ENCODE assay signal across 1 cellular context in genomic region chr11:120928506-120929062, GRCh38.
TF ChIP-seq lines count a peak whose summit lies in the region.

No MANE protein-coding gene starts in this region.

TF ChIP-seq in K562, 482 proteins besides CTCF, POLR2A, EP300 and RAD21 (continued from another document):
- TF ChIP-seq, protein P1, sequence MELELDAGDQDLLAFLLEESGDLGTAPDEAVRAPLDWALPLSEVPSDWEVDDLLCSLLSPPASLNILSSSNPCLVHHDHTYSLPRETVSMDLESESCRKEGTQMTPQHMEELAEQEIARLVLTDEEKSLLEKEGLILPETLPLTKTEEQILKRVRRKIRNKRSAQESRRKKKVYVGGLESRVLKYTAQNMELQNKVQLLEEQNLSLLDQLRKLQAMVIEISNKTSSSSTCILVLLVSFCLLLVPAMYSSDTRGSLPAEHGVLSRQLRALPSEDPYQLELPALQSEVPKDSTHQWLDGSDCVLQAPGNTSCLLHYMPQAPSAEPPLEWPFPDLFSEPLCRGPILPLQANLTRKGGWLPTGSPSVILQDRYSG (tag; conservative IDR thresholded peaks at IDR 0.05; ENCODE audit: low read depth): no peak
- TF ChIP-seq EWSR1 (IDR thresholded peaks at IDR 0.05; ENCODE audit: borderline replicate concordance, low read depth, partially characterized antibody): no peak
- TF ChIP-seq, protein P2, sequence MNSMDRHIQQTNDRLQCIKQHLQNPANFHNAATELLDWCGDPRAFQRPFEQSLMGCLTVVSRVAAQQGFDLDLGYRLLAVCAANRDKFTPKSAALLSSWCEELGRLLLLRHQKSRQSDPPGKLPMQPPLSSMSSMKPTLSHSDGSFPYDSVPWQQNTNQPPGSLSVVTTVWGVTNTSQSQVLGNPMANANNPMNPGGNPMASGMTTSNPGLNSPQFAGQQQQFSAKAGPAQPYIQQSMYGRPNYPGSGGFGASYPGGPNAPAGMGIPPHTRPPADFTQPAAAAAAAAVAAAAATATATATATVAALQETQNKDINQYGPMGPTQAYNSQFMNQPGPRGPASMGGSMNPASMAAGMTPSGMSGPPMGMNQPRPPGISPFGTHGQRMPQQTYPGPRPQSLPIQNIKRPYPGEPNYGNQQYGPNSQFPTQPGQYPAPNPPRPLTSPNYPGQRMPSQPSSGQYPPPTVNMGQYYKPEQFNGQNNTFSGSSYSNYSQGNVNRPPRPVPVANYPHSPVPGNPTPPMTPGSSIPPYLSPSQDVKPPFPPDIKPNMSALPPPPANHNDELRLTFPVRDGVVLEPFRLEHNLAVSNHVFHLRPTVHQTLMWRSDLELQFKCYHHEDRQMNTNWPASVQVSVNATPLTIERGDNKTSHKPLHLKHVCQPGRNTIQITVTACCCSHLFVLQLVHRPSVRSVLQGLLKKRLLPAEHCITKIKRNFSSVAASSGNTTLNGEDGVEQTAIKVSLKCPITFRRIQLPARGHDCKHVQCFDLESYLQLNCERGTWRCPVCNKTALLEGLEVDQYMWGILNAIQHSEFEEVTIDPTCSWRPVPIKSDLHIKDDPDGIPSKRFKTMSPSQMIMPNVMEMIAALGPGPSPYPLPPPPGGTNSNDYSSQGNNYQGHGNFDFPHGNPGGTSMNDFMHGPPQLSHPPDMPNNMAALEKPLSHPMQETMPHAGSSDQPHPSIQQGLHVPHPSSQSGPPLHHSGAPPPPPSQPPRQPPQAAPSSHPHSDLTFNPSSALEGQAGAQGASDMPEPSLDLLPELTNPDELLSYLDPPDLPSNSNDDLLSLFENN (IDR thresholded peaks at IDR 0.05; ENCODE audit: low read depth in 2 of 2, low read length in 2 of 2): no peak
- no peak for TF ChIP-seq FOSL1 (tag; conservative IDR thresholded peaks at IDR 0.05)
- TF ChIP-seq, protein P3, sequence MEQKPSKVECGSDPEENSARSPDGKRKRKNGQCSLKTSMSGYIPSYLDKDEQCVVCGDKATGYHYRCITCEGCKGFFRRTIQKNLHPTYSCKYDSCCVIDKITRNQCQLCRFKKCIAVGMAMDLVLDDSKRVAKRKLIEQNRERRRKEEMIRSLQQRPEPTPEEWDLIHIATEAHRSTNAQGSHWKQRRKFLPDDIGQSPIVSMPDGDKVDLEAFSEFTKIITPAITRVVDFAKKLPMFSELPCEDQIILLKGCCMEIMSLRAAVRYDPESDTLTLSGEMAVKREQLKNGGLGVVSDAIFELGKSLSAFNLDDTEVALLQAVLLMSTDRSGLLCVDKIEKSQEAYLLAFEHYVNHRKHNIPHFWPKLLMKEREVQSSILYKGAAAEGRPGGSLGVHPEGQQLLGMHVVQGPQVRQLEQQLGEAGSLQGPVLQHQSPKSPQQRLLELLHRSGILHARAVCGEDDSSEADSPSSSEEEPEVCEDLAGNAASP (IDR thresholded peaks at IDR 0.05): no peak
- no peak for TF ChIP-seq MTA3 (IDR thresholded peaks at IDR 0.05; ENCODE audit: borderline replicate concordance)
- no peak for TF ChIP-seq AFF1 (IDR thresholded peaks at IDR 0.05; ENCODE audit: low read depth in 1 of 2, partially characterized antibody in 2 of 2)
- TF ChIP-seq PTBP1 (IDR thresholded peaks at IDR 0.05; ENCODE audit: low read depth, low read length): no peak
- TF ChIP-seq CREM (IDR thresholded peaks at IDR 0.05; ENCODE audit: low read depth): no peak
- TF ChIP-seq, protein P4, sequence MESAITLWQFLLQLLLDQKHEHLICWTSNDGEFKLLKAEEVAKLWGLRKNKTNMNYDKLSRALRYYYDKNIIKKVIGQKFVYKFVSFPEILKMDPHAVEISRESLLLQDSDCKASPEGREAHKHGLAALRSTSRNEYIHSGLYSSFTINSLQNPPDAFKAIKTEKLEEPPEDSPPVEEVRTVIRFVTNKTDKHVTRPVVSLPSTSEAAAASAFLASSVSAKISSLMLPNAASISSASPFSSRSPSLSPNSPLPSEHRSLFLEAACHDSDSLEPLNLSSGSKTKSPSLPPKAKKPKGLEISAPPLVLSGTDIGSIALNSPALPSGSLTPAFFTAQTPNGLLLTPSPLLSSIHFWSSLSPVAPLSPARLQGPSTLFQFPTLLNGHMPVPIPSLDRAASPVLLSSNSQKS (CRISPR knock-in tag; IDR thresholded peaks at IDR 0.05): no peak
- TF ChIP-seq, protein P5, sequence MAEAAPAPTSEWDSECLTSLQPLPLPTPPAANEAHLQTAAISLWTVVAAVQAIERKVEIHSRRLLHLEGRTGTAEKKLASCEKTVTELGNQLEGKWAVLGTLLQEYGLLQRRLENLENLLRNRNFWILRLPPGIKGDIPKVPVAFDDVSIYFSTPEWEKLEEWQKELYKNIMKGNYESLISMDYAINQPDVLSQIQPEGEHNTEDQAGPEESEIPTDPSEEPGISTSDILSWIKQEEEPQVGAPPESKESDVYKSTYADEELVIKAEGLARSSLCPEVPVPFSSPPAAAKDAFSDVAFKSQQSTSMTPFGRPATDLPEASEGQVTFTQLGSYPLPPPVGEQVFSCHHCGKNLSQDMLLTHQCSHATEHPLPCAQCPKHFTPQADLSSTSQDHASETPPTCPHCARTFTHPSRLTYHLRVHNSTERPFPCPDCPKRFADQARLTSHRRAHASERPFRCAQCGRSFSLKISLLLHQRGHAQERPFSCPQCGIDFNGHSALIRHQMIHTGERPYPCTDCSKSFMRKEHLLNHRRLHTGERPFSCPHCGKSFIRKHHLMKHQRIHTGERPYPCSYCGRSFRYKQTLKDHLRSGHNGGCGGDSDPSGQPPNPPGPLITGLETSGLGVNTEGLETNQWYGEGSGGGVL (CRISPR knock-in tag; IDR thresholded peaks at IDR 0.05): no peak
